Comparison of ENCODE assay signal across 12 cellular contexts in genomic region chr6:18245642-18246041, GRCh38. TPM values are rescaled to one million over a fixed set of nuclear protein-coding genes. Genes with fewer than 3 reads are reported as not detected.
DNase-seq lines count a peak whose midpoint lies in the region; ATAC-seq and TF ChIP-seq lines count a peak whose summit lies in the region.
"Had no signal": no experiment of that assay in that cellular context is flagged by ENCODE, and none has a peak within 500 bp of the region (broad histone marks: within the 10 kb centered on the region; RNA-seq: fewer than 3 reads in every experiment).

No MANE protein-coding gene starts in this region.

- intact Hi-C loops in breast epithelium (cut with DNase I; ENCODE audit: low total_unique reads) (no loop called here), vagina (cut with DNase I) (no loop called here)

- no peak for TF ChIP-seq CTCF in breast epithelium (IDR thresholded peaks at IDR 0.05)
- no peak for TF ChIP-seq CTCF in vagina (IDR thresholded peaks at IDR 0.05)

- H3K36me3 ChIP-seq in breast epithelium = no peaks in the 10 kb centered on the region
- H3K36me3 ChIP-seq in vagina = peaks cover 0 to 20% of the 10 kb centered on the region in 2 donors

- peak; percentile 41 for ATAC-seq in HG03565 (IDR thresholded peaks at IDR 0.05; ENCODE audit: unreplicated experiment)
- ATAC-seq in GM19324 (IDR thresholded peaks at IDR 0.05; ENCODE audit: low FRiP score, unreplicated experiment) = no peak

- H3K27me3 ChIP-seq in breast epithelium (no peaks in the 10 kb centered on the region), vagina (no peaks in the 10 kb centered on the region)

- H3K9me3 ChIP-seq in breast epithelium (no peaks in the 10 kb centered on the region), vagina (no peaks in the 10 kb centered on the region)
- H3K9me3 ChIP-seq: left ventricle myocardium inferior had no signal

- TF ChIP-seq POLR2A in breast epithelium (IDR thresholded peaks at IDR 0.05) (no peak), vagina (IDR thresholded peaks at IDR 0.05) (no peak)

- H3K4me3 ChIP-seq in breast epithelium (no peak overlapping the region), vagina (no peak overlapping the region)
- H3K4me3 ChIP-seq: left ventricle myocardium inferior had no signal

- H3K27ac ChIP-seq in breast epithelium = peak overlapping the region; percentile 66 to 73
- H3K27ac ChIP-seq in vagina = peak overlapping the region; percentile 25
- H3K27ac ChIP-seq: left ventricle myocardium inferior had no signal

- DNase-seq in stimulated activated CD4-positive, alpha-beta T cell treated with anti-CD3 and anti-CD28 coated beads, Interleukin-4, amount 100 ng/mL, for 24 hours = peak; percentile 38
- no peak for DNase-seq in stimulated activated CD4-positive, alpha-beta T cell treated with anti-CD3 and anti-CD28 coated beads, Interleukin-12 subunit alpha, Interleukin-12 subunit beta, amount 100 ng/mL, for 4 hours
- DNase-seq in breast epithelium (ENCODE audit: low spot score in 2 of 2) (no peak), vagina (ENCODE audit: extremely low spot score in 2 of 2) (no peak), GM19238 (ENCODE audit: insufficient read length, low spot score) (no peak), SW480 (ENCODE audit: low spot score) (no peak)
- DNase-seq: AML-193, IMR-90, left ventricle myocardium inferior, NCI-H2081 had no signal

- H3K4me1 ChIP-seq in breast epithelium = no peaks in the 10 kb centered on the region
- peaks cover 38% of the 10 kb centered on the region for H3K4me1 ChIP-seq in vagina
- H3K4me1 ChIP-seq: left ventricle myocardium inferior had no signal

RNA-seq across cellular contexts. Expression of gene DEK, which starts 18.7 kb away (rescaled TPM):
- total RNA-seq in breast epithelium (100 to 1,000 TPM; 107 to 162 (median 125) TPM), vagina (121 TPM)
